ENCODE assay signal across 18 cellular contexts in genomic region chr13:23767806-23768205, GRCh38.
"Had no signal": no experiment of that assay in that cellular context is flagged by ENCODE, and none has a peak within 500 bp of the region (broad histone marks: within the 10 kb centered on the region; RNA-seq: fewer than 3 reads in every experiment).

No MANE protein-coding gene starts in this region.

- H3K27me3 ChIP-seq: gastrocnemius medialis, heart right ventricle, pancreas, thyroid gland, upper lobe of left lung, uterus had no signal

- H3K9me3 Mint-ChIP-seq: naive B cell had no signal

- H3K4me3 Mint-ChIP-seq: naive B cell had no signal

- H3K27ac ChIP-seq: gastrocnemius medialis, heart right ventricle, pancreas, thyroid gland, upper lobe of left lung, uterus had no signal

- H3K27ac Mint-ChIP-seq: naive B cell, progenitor cell of endocrine pancreas had no signal

- H3K4me1 ChIP-seq: pancreas, uterus had no signal

- DNase-seq: effector memory CD4-positive, alpha-beta T cell; gastrocnemius medialis; heart right ventricle; hypothalamus; kidney glomerular epithelial cell; mesendoderm; naive B cell; occipital lobe; pancreas; right cardiac atrium; small intestine; stimulated activated CD4-positive, alpha-beta T cell treated with anti-CD3 and anti-CD28 coated beads, Interleukin-12 subunit alpha, Interleukin-12 subunit beta, amount 100 ng/mL, for 4 hours; stimulated activated CD4-positive, alpha-beta T cell treated with anti-CD3 and anti-CD28 coated beads, Interleukin-2, amount 100 ng/mL, for 48 hours; stimulated activated naive CD4-positive, alpha-beta T cell treated with Interleukin-2 at 50 U/mL for 16 hours; thyroid gland; upper lobe of left lung; uterus had no signal

- H3K36me3 ChIP-seq: gastrocnemius medialis, heart right ventricle, pancreas, thyroid gland, upper lobe of left lung, uterus had no signal

- H3K9me3 ChIP-seq: gastrocnemius medialis, heart right ventricle, pancreas, thyroid gland, upper lobe of left lung, uterus had no signal

- H3K4me3 ChIP-seq: gastrocnemius medialis, heart right ventricle, pancreas, thyroid gland, upper lobe of left lung, uterus had no signal
